ENCODE assay signal across 18 cellular contexts in genomic region chr1:48841945-48842344, GRCh38.
DNase-seq lines count a peak whose midpoint lies in the region; ATAC-seq and TF ChIP-seq lines count a peak whose summit lies in the region.
"Had no signal": no experiment of that assay in that cellular context is flagged by ENCODE, and none has a peak within 500 bp of the region (broad histone marks: within the 10 kb centered on the region; RNA-seq: fewer than 3 reads in every experiment).

No MANE protein-coding gene starts in this region.

- peak overlapping the region in 1 of 2 experiments; percentile 44; a peak in 1 of 4 replicates for H3K27ac ChIP-seq in SK-N-SH (ENCODE audit: low read depth in 2 of 2, low read length in 1 of 2)
- H3K27ac ChIP-seq: 22Rv1; BLaER1 treated with 17β-estradiol and CSF1 and Interleukin-3, amounts not matched to agents 10 nM and 100 nM; GM23248; HL-60; KMS-11 had no signal

- CTCF ChIA-PET in SK-N-SH (lab: Yijun Ruan, JAX) = interaction anchor here (0.6 to 2.0 kb wide), 2 partner anchors 165 to 806 kb away, joined by 3 to 6 read pairs; no protein-coding TSS in a partner anchor

- H3K36me3 Mint-ChIP-seq in brain (no peaks in the 10 kb centered on the region), nephron (ENCODE audit: low read depth) (no peaks in the 10 kb centered on the region)
- H3K36me3 Mint-ChIP-seq: CD8-positive, alpha-beta T cell had no signal

- no peaks in the 10 kb centered on the region for H3K9me2 ChIP-seq in SK-N-SH

- H3K27me3 Mint-ChIP-seq in brain (peaks cover 6% of the 10 kb centered on the region), nephron (ENCODE audit: low read depth) (peaks cover 11% of the 10 kb centered on the region)

- no peaks in the 10 kb centered on the region for H3K9me3 Mint-ChIP-seq in brain
- H3K9me3 Mint-ChIP-seq in nephron = peaks cover 3% of the 10 kb centered on the region
- H3K9me3 Mint-ChIP-seq: CD8-positive, alpha-beta T cell had no signal

- H4K20me1 ChIP-seq in SK-N-SH (ENCODE audit: insufficient read depth) = no peaks in the 10 kb centered on the region
- H4K20me1 ChIP-seq: BLaER1 treated with 17β-estradiol and CSF1 and Interleukin-3, amounts not matched to agents 10 nM and 100 nM had no signal

- H3K9me3 ChIP-seq in SK-N-SH = no peaks in the 10 kb centered on the region
- H3K9me3 ChIP-seq: BLaER1 treated with 17β-estradiol and CSF1 and Interleukin-3, amounts not matched to agents 10 nM and 100 nM had no signal

- H3K4me1 Mint-ChIP-seq in brain = peaks cover 17% of the 10 kb centered on the region
- peaks cover 17% of the 10 kb centered on the region for H3K4me1 Mint-ChIP-seq in nephron
- H3K4me1 Mint-ChIP-seq: B cell had no signal

- H3K27ac Mint-ChIP-seq in brain = peak overlapping the region in 3 of 5 experiments; percentile 15 to 51 (median 44)
- H3K27ac Mint-ChIP-seq in nephron = peak overlapping the region in 2 of 3 experiments; percentile 29 to 81
- H3K27ac Mint-ChIP-seq: B cell; CD8-positive, alpha-beta T cell had no signal

- no peak overlapping the region for H2AFZ ChIP-seq in SK-N-SH (ENCODE audit: low read depth)
- H2AFZ ChIP-seq: GM23248 had no signal

- no peak for TF ChIP-seq RAD21 in SK-N-SH (IDR thresholded peaks at IDR 0.05; ENCODE audit: low read length)

- H3K4me3 Mint-ChIP-seq in brain (peak overlapping the region in 1 of 5 experiments; percentile 0), nephron (no peak overlapping the region)
- H3K4me3 Mint-ChIP-seq: B cell; CD8-positive, alpha-beta T cell had no signal

- H3K4me3 ChIP-seq in SK-N-SH (ENCODE audit: low read depth in 2 of 2, low read length in 1 of 2) = no peak overlapping the region
- H3K4me3 ChIP-seq: BLaER1 treated with 17β-estradiol and CSF1 and Interleukin-3, amounts not matched to agents 10 nM and 100 nM; GM23248 had no signal

- H3K27me3 ChIP-seq in SK-N-SH (ENCODE audit: insufficient read depth) = no peaks in the 10 kb centered on the region
- H3K27me3 ChIP-seq: BLaER1 treated with 17β-estradiol and CSF1 and Interleukin-3, amounts not matched to agents 10 nM and 100 nM had no signal

- no peak for TF ChIP-seq EP300 in SK-N-SH (IDR thresholded peaks at IDR 0.05; ENCODE audit: borderline replicate concordance in 1 of 2, low read depth in 1 of 2, low read length in 1 of 2)

- no peak overlapping the region for H3K4me2 ChIP-seq in SK-N-SH
- H3K4me2 ChIP-seq: BLaER1 treated with 17β-estradiol and CSF1 and Interleukin-3, amounts not matched to agents 10 nM and 100 nM; KMS-11 had no signal

- TF ChIP-seq CTCF in SK-N-SH (IDR thresholded peaks at IDR 0.05) (no peak), brain (conservative IDR thresholded peaks at IDR 0.05) (no peak), nephron (IDR thresholded peaks at IDR 0.05; ENCODE audit: unreplicated experiment in 3 of 3) (no peak)

- POLR2A ChIA-PET in SK-N-SH (lab: Yijun Ruan, JAX) = no interaction called here

- no peaks in the 10 kb centered on the region for H3K79me2 ChIP-seq in SK-N-SH (ENCODE audit: insufficient read depth)

- no peaks in the 10 kb centered on the region for H3K36me3 ChIP-seq in SK-N-SH (replicated peaks in 1 of 2; ENCODE audit: control insufficient read depth in 1 of 2, insufficient read depth in 2 of 2, low read length in 1 of 2)
- H3K36me3 ChIP-seq: BLaER1 treated with 17β-estradiol and CSF1 and Interleukin-3, amounts not matched to agents 10 nM and 100 nM had no signal

- no peak for DNase-seq in SK-N-SH
- DNase-seq in DMS53 treated with DMSO at 0.1 percent for 48 hours (lab: John Stamatoyannopoulos, UW; ENCODE audit: unreplicated experiment) = no peak
- DNase-seq: CD8-positive, alpha-beta T cell; COR-L47; DMS 273 treated with DMSO at 0.1 percent for 48 hours; DMS53; GM23248; HCEC 1CT had no signal

- H3K4me1 ChIP-seq in SK-N-SH (ENCODE audit: control insufficient read depth in 1 of 2, insufficient read depth in 2 of 2, low read depth in 1 of 2, low read length in 1 of 2) = peaks cover 0 to 3% of the 10 kb centered on the region in 2 experiments; a peak in 2 of 4 replicates

- no peaks in the 10 kb centered on the region for H3F3A ChIP-seq in SK-N-SH (replicated peaks; ENCODE audit: insufficient read depth)

- ATAC-seq in SK-N-SH treated with all-trans-retinoic acid at 6 μM for 48 hours (peak; percentile 54), HG02610 (IDR thresholded peaks at IDR 0.05; ENCODE audit: unreplicated experiment) (no peak), HG02798 (IDR thresholded peaks at IDR 0.05; ENCODE audit: poor library complexity, unreplicated experiment) (no peak)
- ATAC-seq: CD8-positive, alpha-beta T cell had no signal

- WGBS in SK-N-SH (ENCODE audit: low lambda C conversion rate) = 40% methylated on average over 2 of the region's 2 CpGs

- H3K9ac ChIP-seq in SK-N-SH = no peak overlapping the region
- H3K9ac ChIP-seq: BLaER1 treated with 17β-estradiol and CSF1 and Interleukin-3, amounts not matched to agents 10 nM and 100 nM; GM23248; KMS-11 had no signal

TF ChIP-seq in SK-N-SH treated with all-trans-retinoic acid at 6 μM for 48 hours, 23 proteins besides CTCF, POLR2A, EP300 and RAD21:
- TF ChIP-seq CSRNP3 (CRISPR knock-in tag; IDR thresholded peaks at IDR 0.05) (no peak), PPARA (CRISPR knock-in tag; IDR thresholded peaks at IDR 0.05; ENCODE audit: borderline replicate concordance) (no peak), TCF4 (CRISPR knock-in tag; IDR thresholded peaks at IDR 0.05; ENCODE audit: borderline replicate concordance) (no peak), ESRRG (CRISPR knock-in tag; IDR thresholded peaks at IDR 0.05) (no peak)
TF ChIP-seq in SK-N-SH treated with all-trans-retinoic acid at 6 μM for 48 hours: peak in this region for 0.

TF ChIP-seq in SK-N-SH, 30 proteins besides CTCF, POLR2A, EP300 and RAD21:
- no peak for TF ChIP-seq YY1 (IDR thresholded peaks at IDR 0.05; ENCODE audit: low read depth)
- TF ChIP-seq ELF1 (IDR thresholded peaks at IDR 0.05) = no peak
- no peak for TF ChIP-seq SMC3 (IDR thresholded peaks at IDR 0.05; ENCODE audit: low read depth, low read length)
- no peak for TF ChIP-seq CHD2 (IDR thresholded peaks at IDR 0.05; ENCODE audit: low read length, partially characterized antibody)
- TF ChIP-seq EZH2phosphoT487 (IDR thresholded peaks at IDR 0.05; ENCODE audit: borderline replicate concordance, low read depth) = no peak
